8 cellular contexts compared by ENCODE assay signal in the genomic region with DNA sequence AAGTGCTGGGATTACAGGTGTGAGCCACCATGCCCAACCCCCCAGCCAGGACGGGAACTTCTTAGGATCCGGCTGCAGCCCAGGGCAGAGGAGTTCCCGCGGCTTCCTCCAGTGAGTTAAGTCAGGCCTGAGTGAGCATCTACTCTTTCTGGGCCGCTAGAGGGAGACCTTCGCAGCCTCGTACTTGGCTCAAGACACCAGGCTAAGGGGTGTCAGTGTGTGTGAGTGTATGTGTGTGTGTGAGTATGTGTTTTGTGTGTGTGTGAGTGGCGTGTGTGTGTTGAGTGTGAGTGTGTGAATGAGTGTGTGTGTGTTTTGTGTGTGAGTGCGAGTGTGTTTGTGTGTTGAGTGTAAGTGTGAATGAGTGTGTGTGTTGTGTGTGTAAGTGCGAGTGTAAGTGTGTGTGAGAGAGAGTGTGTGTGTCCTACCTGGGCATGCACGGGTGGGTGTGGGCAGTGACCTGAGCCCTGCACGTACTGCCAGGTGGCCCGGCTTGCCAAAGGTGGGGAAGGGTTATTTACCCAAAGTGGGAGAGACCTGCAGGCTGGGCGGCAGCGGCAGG. TPM values are rescaled to one million over a fixed set of nuclear protein-coding genes. Genes with fewer than 3 reads are reported as not detected.
DNase-seq lines count a peak whose midpoint lies in the region; ATAC-seq and TF ChIP-seq lines count a peak whose summit lies in the region.

No MANE protein-coding gene starts in this region.

- TF ChIP-seq CTCF in endodermal cell (conservative IDR thresholded peaks at IDR 0.05): peak; percentile 84

- no peaks in the 10 kb centered on the region for H3K36me3 Mint-ChIP-seq in endodermal cell (ENCODE audit: low read depth)

- no peaks in the 10 kb centered on the region for H3K36me3 ChIP-seq in endodermal cell (ENCODE audit: control insufficient read depth, insufficient read depth, low read length)

- no peak overlapping the region for H3K4me3 Mint-ChIP-seq in endodermal cell

- H3K9me3 ChIP-seq in endodermal cell (ENCODE audit: control insufficient read depth, low read length): no peaks in the 10 kb centered on the region

- no peak overlapping the region for H3K4me3 ChIP-seq in endodermal cell (ENCODE audit: low read length)

- H3K4me1 ChIP-seq in endodermal cell (ENCODE audit: control insufficient read depth, insufficient read depth, low read length): no peaks in the 10 kb centered on the region

- no peak overlapping the region for H3K27ac Mint-ChIP-seq in endodermal cell

- no peak overlapping the region for H3K9ac ChIP-seq in endodermal cell (ENCODE audit: extremely low read depth, low read length, poor library complexity, severe bottlenecking)

- no peaks in the 10 kb centered on the region for H3K27me3 Mint-ChIP-seq in endodermal cell (ENCODE audit: insufficient read depth)

- ATAC-seq in HG02884 (IDR thresholded peaks at IDR 0.05; ENCODE audit: unreplicated experiment): no peak

- no peaks in the 10 kb centered on the region for H3K9me3 Mint-ChIP-seq in endodermal cell

- peak; percentile 59 for DNase-seq in COLO829 (ENCODE audit: low spot score)
- peak; percentile 79 for DNase-seq in HuH-7 (ENCODE audit: low spot score)
- DNase-seq in NOMO-1 treated with DMSO at 0.1 percent for 48 hours (lab: John Stamatoyannopoulos, UW; ENCODE audit: unreplicated experiment): peak; percentile 75
- peak; percentile 83 for DNase-seq in activated CD8-positive, alpha-beta memory T cell treated with anti-CD3 and anti-CD28 coated beads for 24 hours
- peak; percentile 94 for DNase-seq in endodermal cell
- peak; percentile 65 for DNase-seq in midbrain (lab: John Stamatoyannopoulos, UW)
- peak; percentile 37 to 52 for DNase-seq in stimulated activated CD8-positive, alpha-beta memory T cell treated with anti-CD3 and anti-CD28 coated beads, Interleukin-2, amount 100 ng/mL, for 48 hours (ENCODE audit: low read depth in 2 of 2)

- H3K27me3 ChIP-seq in endodermal cell (ENCODE audit: control insufficient read depth, insufficient read depth, low read length, poor library complexity, severe bottlenecking): no peaks in the 10 kb centered on the region

- WGBS in endodermal cell (ENCODE audit: insufficient coverage in 1 of 2, insufficient read length in 1 of 2), 2 experiments: 42 to 53% methylated on average over 5 to 15 of the region's 15 CpGs

- no peak overlapping the region for H3K27ac ChIP-seq in endodermal cell (ENCODE audit: low read depth, low read length)

- no peaks in the 10 kb centered on the region for H3K4me1 Mint-ChIP-seq in endodermal cell

RNA-seq across cellular contexts. Expression of gene TMEM235, which starts 58.5 kb away (rescaled TPM):
- under 1 TPM in 1 of 2 donors, not detected in 1; 0.33 TPM for total RNA-seq in endodermal cell
- not detected for polyA plus RNA-seq in endodermal cell (2013, experiment 1 of 2)
- polyA plus RNA-seq in endodermal cell (2013, experiment 2 of 2): 0.33 TPM
